18 cellular contexts compared by ENCODE assay signal in the genomic region with DNA sequence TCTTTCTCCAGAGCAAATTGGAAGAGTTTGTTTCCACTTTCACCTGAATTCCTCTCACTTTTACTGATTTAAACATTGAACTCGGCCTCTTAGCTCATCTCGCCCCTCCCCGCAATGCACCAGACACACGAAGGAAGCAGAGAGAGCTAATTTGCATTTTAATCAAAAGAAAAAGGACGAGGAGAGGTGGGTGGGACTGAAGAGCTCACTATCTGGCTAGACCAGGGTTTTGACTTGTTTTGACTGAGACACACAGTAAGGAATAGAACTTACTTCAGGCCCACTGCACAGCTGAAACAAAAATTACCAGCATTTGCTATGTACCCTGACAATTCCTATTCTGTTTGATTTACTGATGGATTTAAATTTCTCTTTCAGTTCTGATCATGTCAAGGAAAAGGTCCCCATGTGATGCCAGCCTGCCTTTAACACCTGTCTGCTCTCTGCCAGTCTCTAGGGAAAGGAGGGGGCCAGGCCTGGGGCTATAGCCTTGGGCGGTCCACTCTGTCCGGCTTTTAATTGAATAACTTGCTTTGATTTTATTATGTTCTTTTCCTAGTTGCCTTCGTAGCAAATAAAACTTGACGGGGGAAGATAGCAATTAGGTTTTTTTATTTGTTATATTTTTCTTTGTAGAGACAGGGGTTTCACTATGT. TPM values are rescaled to one million over a fixed set of nuclear protein-coding genes. Genes with fewer than 3 reads are reported as not detected.
DNase-seq lines count a peak whose midpoint lies in the region; ATAC-seq and TF ChIP-seq lines count a peak whose summit lies in the region.
"Had no signal": no experiment of that assay in that cellular context is flagged by ENCODE, and none has a peak within 500 bp of the region (broad histone marks: within the 10 kb centered on the region; RNA-seq: fewer than 3 reads in every experiment).

No MANE protein-coding gene starts in this region.

- H3K27me3 ChIP-seq in BE2C (no peaks in the 10 kb centered on the region), SJCRH30 (no peaks in the 10 kb centered on the region)
- no peaks in the 10 kb centered on the region for H3K27me3 ChIP-seq in CD4-positive, alpha-beta memory T cell (ENCODE audit: insufficient read depth, low read length)
- H3K27me3 ChIP-seq: neutrophil, sigmoid colon had no signal

- no peaks in the 10 kb centered on the region for H3K36me3 ChIP-seq in BE2C
- H3K36me3 ChIP-seq in HEK293 (ENCODE audit: control insufficient read depth in 2 of 2, insufficient read depth in 1 of 2, low read length in 2 of 2): no peaks in the 10 kb centered on the region
- peaks cover 3% of the 10 kb centered on the region for H3K36me3 ChIP-seq in SJCRH30
- H3K36me3 ChIP-seq in CD4-positive, alpha-beta memory T cell (ENCODE audit: insufficient read depth, low read length): no peaks in the 10 kb centered on the region
- H3K36me3 ChIP-seq: sigmoid colon had no signal

- H3K4me3 Mint-ChIP-seq in mesothelial cell of epicardium: no peak overlapping the region
- H3K4me3 Mint-ChIP-seq in CD4-positive, alpha-beta memory T cell: no peak overlapping the region
- H3K4me3 Mint-ChIP-seq: activated naive CD4-positive, alpha-beta T cell treated with anti-CD3 and anti-CD28 coated beads, Interleukin-2, amount 50 U/mL, for 24 hours; activated T-cell treated with anti-CD3 and anti-CD28 coated beads, Interleukin-2, amount 50 U/mL, for 4 hours; brain had no signal

- H3K27ac ChIP-seq in HEK293 (ENCODE audit: extremely low read depth, low read depth, low read length) (no peak overlapping the region), SJCRH30 (peak overlapping the region; percentile 100)
- no peak overlapping the region for H3K27ac ChIP-seq in CD4-positive, alpha-beta memory T cell (ENCODE audit: low read depth, low read length)
- H3K27ac ChIP-seq: neutrophil, sigmoid colon had no signal

- intact Hi-C loops in CD4-positive, alpha-beta memory T cell (cut with micrococcal nuclease): no loop called here

- peak; percentile 58 for DNase-seq in BE2C
- no peak for DNase-seq in SJCRH30
- DNase-seq in mesothelial cell of epicardium (ENCODE audit: low spot score in 2 of 2, unreplicated experiment in 2 of 2): no peak
- DNase-seq in CD4-positive, alpha-beta memory T cell: no peak
- DNase-seq: activated CD4-positive, alpha-beta T cell treated with anti-CD3 and anti-CD28 coated beads, Interleukin-2, amount 50 U/mL, for 4 hours; activated T-cell treated with anti-CD3 and anti-CD28 coated beads, Interleukin-2, amount 50 U/mL, for 4 hours; HCEC 1CT; mesenchymal stem cell; NCI-H446 treated with DMSO at 0.1 percent for 48 hours; stimulated activated CD4-positive, alpha-beta T cell treated with anti-CD3 and anti-CD28 coated beads, Interleukin-1b, Interleukin-23, amount 100 ng/mL, for 48 hours; substantia nigra had no signal

- peaks cover 8% of the 10 kb centered on the region for H3K4me1 Mint-ChIP-seq in mesothelial cell of epicardium
- no peaks in the 10 kb centered on the region for H3K4me1 Mint-ChIP-seq in CD4-positive, alpha-beta memory T cell
- H3K4me1 Mint-ChIP-seq: activated naive CD4-positive, alpha-beta T cell treated with anti-CD3 and anti-CD28 coated beads, Interleukin-2, amount 50 U/mL, for 24 hours had no signal

- H3K4me1 ChIP-seq in BE2C: peaks cover 25% of the 10 kb centered on the region
- H3K4me1 ChIP-seq in HEK293 (ENCODE audit: control insufficient read depth, insufficient read depth, low read length): no peaks in the 10 kb centered on the region
- H3K4me1 ChIP-seq in SJCRH30: peaks cover 50% of the 10 kb centered on the region
- H3K4me1 ChIP-seq in CD4-positive, alpha-beta memory T cell (ENCODE audit: insufficient read depth, low read length): no peaks in the 10 kb centered on the region
- H3K4me1 ChIP-seq: sigmoid colon had no signal

- ATAC-seq in HG03280 (IDR thresholded peaks at IDR 0.05; ENCODE audit: unreplicated experiment) (no peak), GM21390 (IDR thresholded peaks at IDR 0.05; ENCODE audit: unreplicated experiment) (no peak)
- ATAC-seq: activated T-cell treated with anti-CD3 and anti-CD28 coated beads, Interleukin-2, amount 50 U/mL, for 4 hours had no signal

- H3K4me3 ChIP-seq in BE2C (ENCODE audit: low read depth, low read length) (peak overlapping the region; percentile 12; the same call in 1 of the 2 replicates), HEK293 (ENCODE audit: low read depth, low read length) (no peak overlapping the region), SJCRH30 (peak overlapping the region; percentile 50)
- H3K4me3 ChIP-seq in CD4-positive, alpha-beta memory T cell (ENCODE audit: low read length in 2 of 2): no peak overlapping the region
- H3K4me3 ChIP-seq: sigmoid colon had no signal

- POLR2A ChIA-PET in HEK293 (lab: Yijun Ruan, JAX): interaction anchor here (0.6 kb wide), 1 partner anchor 288 kb away, joined by 4 read pairs; no protein-coding TSS in a partner anchor
- POLR2A ChIA-PET in CD4-positive, alpha-beta memory T cell (lab: Charles Lee; ENCODE audit: partially characterized antibody): no interaction called here

- H3K36me3 Mint-ChIP-seq in mesothelial cell of epicardium: peaks cover 6% of the 10 kb centered on the region
- peaks cover 9 to 19% of the 10 kb centered on the region in 2 donors for H3K36me3 Mint-ChIP-seq in CD4-positive, alpha-beta memory T cell

- TF ChIP-seq CTCF in BE2C (IDR thresholded peaks at IDR 0.05; ENCODE audit: low read depth, low read length) (no peak), HEK293 (tag by site-specific recombination; IDR thresholded peaks at IDR 0.05) (no peak), mesothelial cell of epicardium (IDR thresholded peaks at IDR 0.05; ENCODE audit: unreplicated experiment) (no peak)

- H3K9me3 ChIP-seq in BE2C: no peaks in the 10 kb centered on the region
- no peaks in the 10 kb centered on the region for H3K9me3 ChIP-seq in HEK293 (ENCODE audit: control insufficient read depth, insufficient read depth, low read depth, low read length)
- no peaks in the 10 kb centered on the region for H3K9me3 ChIP-seq in SJCRH30 (replicated peaks)
- H3K9me3 ChIP-seq in CD4-positive, alpha-beta memory T cell (ENCODE audit: control insufficient read depth in 1 of 2, low read length in 2 of 2): no peaks in the 10 kb centered on the region
- H3K9me3 ChIP-seq: neutrophil had no signal

- no peaks in the 10 kb centered on the region for H3K27me3 Mint-ChIP-seq in mesothelial cell of epicardium (ENCODE audit: low read depth)
- H3K27me3 Mint-ChIP-seq in CD4-positive, alpha-beta memory T cell: no peaks in the 10 kb centered on the region
- H3K27me3 Mint-ChIP-seq: activated naive CD4-positive, alpha-beta T cell treated with anti-CD3 and anti-CD28 coated beads, Interleukin-2, amount 50 U/mL, for 24 hours; brain had no signal

- CTCF ChIA-PET in HEK293 (lab: Yijun Ruan, JAX): no interaction called here
- CTCF ChIA-PET in CD4-positive, alpha-beta memory T cell (lab: Charles Lee; ENCODE audit: partially characterized antibody): interaction anchor here (1.2 kb wide), 1 partner anchor 214 kb away, joined by 3 read pairs; no protein-coding TSS in a partner anchor

- H3K27ac Mint-ChIP-seq in mesothelial cell of epicardium: peak overlapping the region; percentile 52
- no peak overlapping the region for H3K27ac Mint-ChIP-seq in CD4-positive, alpha-beta memory T cell
- H3K27ac Mint-ChIP-seq: activated naive CD4-positive, alpha-beta T cell treated with anti-CD3 and anti-CD28 coated beads, Interleukin-2, amount 50 U/mL, for 24 hours; brain had no signal

- peaks cover 3% of the 10 kb centered on the region for H3K9me3 Mint-ChIP-seq in mesothelial cell of epicardium
- H3K9me3 Mint-ChIP-seq in CD4-positive, alpha-beta memory T cell: peaks cover 0 to 12% (median 4%) of the 10 kb centered on the region in 8 donors
- H3K9me3 Mint-ChIP-seq: activated naive CD4-positive, alpha-beta T cell treated with anti-CD3 and anti-CD28 coated beads, Interleukin-2, amount 50 U/mL, for 24 hours had no signal

TF ChIP-seq in HEK293, 187 proteins besides CTCF, POLR2A, EP300 and RAD21:
- TF ChIP-seq ZFP41 (tag by site-specific recombination; IDR thresholded peaks at IDR 0.05; ENCODE audit: borderline replicate concordance) (no peak), PRDM1 (tag by site-specific recombination; IDR thresholded peaks at IDR 0.05) (0 out of 2 replicates have a peak, but pooled peaks have one; percentile 46)

RNA-seq across cellular contexts. Expression of a gene that starts 47.4 kb away (rescaled TPM):
- 20.4 TPM for polyA plus RNA-seq in BE2C (2012; ENCODE audit: insufficient read depth, insufficient read length, low read depth)
- 79.1 and 80.0 TPM in 2 replicates for total RNA-seq in SJCRH30 (2014; rRNA removed; shearing (Covaris generic))
- total RNA-seq in mesothelial cell of epicardium: 20.7 to 21.6 TPM (median 21.4 TPM) in 3 replicates
- 10 to 100 TPM; 10.0 to 10.8 TPM for total RNA-seq in CD4-positive, alpha-beta memory T cell
- 1 to 10 TPM; 2.8 to 3.1 TPM for polyA plus RNA-seq in CD4-positive, alpha-beta memory T cell

Comparison
In these comparisons a context has a peak if more than half of its experiments do, and no peak if none do; other contexts are left out.
1. H3K4me3 ChIP-seq: peak in BE2C (single experiment) and SJCRH30 (single experiment); none in HEK293 (single experiment) and CD4-positive, alpha-beta memory T cell (0 of 2).